ENCODE assay signal across 8 cellular contexts in the genomic region with DNA sequence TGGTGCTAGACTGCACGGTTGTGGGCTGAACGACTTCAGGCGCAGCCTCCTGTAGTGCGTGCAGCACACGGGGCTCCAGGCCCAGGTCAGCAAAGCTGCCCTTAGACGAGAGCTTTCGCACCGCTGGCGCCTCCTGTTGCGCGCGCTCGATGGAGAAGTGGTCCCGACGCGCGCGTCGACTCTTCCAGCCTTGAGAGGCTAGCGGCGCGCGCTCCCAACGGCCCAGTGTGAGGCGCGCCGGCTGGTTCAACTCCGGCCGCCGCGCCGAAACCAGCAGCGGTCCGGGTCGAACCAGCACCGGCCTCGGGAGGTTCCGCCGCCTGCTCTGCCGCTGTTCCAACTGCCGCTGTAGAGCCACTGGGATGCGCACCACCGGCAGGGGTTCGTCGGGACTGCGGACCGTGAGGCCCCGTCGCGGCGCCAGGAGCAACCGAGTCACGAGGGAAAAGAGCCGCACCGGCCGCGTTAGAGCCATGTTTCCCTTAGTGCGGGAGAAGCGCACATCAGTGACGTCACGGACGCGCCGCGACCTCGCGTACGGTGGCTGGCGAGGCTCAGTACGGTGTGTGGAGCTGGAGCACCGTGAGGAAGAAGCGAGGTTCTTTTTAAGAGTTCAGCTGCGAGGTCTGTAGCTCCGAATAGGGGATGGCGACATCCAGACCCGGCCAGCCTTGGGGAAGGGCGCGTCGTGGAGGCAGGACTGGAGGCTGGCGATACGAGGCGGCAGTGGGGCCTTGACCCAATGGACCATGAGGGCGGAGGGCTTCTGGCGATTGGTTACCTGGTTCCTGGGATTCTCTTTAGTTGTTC.
DNase-seq lines count a peak whose midpoint lies in the region; ATAC-seq and TF ChIP-seq lines count a peak whose summit lies in the region.

A gene with protein sequence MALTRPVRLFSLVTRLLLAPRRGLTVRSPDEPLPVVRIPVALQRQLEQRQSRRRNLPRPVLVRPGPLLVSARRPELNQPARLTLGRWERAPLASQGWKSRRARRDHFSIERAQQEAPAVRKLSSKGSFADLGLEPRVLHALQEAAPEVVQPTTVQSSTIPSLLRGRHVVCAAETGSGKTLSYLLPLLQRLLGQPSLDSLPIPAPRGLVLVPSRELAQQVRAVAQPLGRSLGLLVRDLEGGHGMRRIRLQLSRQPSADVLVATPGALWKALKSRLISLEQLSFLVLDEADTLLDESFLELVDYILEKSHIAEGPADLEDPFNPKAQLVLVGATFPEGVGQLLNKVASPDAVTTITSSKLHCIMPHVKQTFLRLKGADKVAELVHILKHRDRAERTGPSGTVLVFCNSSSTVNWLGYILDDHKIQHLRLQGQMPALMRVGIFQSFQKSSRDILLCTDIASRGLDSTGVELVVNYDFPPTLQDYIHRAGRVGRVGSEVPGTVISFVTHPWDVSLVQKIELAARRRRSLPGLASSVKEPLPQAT (minus strand): TSS at position 505 of the 810 bp plus-strand sequence. CDS start 30 bp downstream, at position 475.
A gene (plus strand): TSS at position 557 of the 810 bp plus-strand sequence. CDS start 14,740 bp downstream, outside the sequence.

- peak; percentile 89 for TF ChIP-seq POLR2A in NB4 (IDR thresholded peaks at IDR 0.05; ENCODE audit: extremely low read depth, insufficient read length)

- CTCF ChIA-PET in HEK293T (lab: Yijun Ruan, JAX): interaction anchor here (0.5 to 2.1 kb wide), 3 partner anchors 16 to 307 kb away, joined by 3 to 7 read pairs (median 5); no protein-coding TSS in a partner anchor

- DNase-seq in GM04503 (ENCODE audit: low read depth) (peak; percentile 53), HEK293T (ENCODE audit: extremely low spot score) (peak; percentile 91), NB4 (ENCODE audit: low read depth) (peak; percentile 97), globus pallidus (ENCODE audit: low spot score) (peak; percentile 83), nucleus accumbens (lab: John Stamatoyannopoulos, UW) (peak in 55 of 56 donors; percentile 25 to 96 (median 87)), superior temporal gyrus (ENCODE audit: extremely low spot score) (peak; percentile 97)
- DNase-seq in activated naive CD4-positive, alpha-beta T cell treated with anti-CD3 and anti-CD28 coated beads, Interleukin-2, amount 50 U/mL, for 16 hours: peak; percentile 93

- peak; percentile 94 for ATAC-seq in SK-N-SH treated with all-trans-retinoic acid at 6 μM for 48 hours

- POLR2A ChIA-PET in HEK293T (lab: Yijun Ruan, JAX): interaction anchor here (0.8 to 2.4 kb wide), 11 partner anchors 9 to 502 kb away, joined by 3 to 15 read pairs (median 6); a partner anchor contains a TSS

- peak within 1 kb of the TSS; percentile 95 for H3K4me3 ChIP-seq in NB4 (ENCODE audit: low read depth, low read length)

- no peak for TF ChIP-seq CTCF in NB4 (IDR thresholded peaks at IDR 0.05; ENCODE audit: low read depth, low read length)

TF ChIP-seq in HEK293T, 16 proteins besides CTCF, POLR2A, EP300 and RAD21:
- TF ChIP-seq TARDBP (IDR thresholded peaks at IDR 0.05) (no peak), FOXK2 (IDR thresholded peaks at IDR 0.05) (peak; percentile 84), L3MBTL2 (conservative IDR thresholded peaks at IDR 0.05) (peak; percentile 90), FOXM1 (IDR thresholded peaks at IDR 0.05; ENCODE audit: borderline replicate concordance) (no peak), NFRKB (IDR thresholded peaks at IDR 0.05) (peak; percentile 56; the same call in 1 of the 2 replicates)
TF ChIP-seq in HEK293T: peak in this region for 3.

TF ChIP-seq in SK-N-SH treated with all-trans-retinoic acid at 6 μM for 48 hours, 23 proteins besides CTCF, POLR2A, EP300 and RAD21:
- TF ChIP-seq, protein P1, sequence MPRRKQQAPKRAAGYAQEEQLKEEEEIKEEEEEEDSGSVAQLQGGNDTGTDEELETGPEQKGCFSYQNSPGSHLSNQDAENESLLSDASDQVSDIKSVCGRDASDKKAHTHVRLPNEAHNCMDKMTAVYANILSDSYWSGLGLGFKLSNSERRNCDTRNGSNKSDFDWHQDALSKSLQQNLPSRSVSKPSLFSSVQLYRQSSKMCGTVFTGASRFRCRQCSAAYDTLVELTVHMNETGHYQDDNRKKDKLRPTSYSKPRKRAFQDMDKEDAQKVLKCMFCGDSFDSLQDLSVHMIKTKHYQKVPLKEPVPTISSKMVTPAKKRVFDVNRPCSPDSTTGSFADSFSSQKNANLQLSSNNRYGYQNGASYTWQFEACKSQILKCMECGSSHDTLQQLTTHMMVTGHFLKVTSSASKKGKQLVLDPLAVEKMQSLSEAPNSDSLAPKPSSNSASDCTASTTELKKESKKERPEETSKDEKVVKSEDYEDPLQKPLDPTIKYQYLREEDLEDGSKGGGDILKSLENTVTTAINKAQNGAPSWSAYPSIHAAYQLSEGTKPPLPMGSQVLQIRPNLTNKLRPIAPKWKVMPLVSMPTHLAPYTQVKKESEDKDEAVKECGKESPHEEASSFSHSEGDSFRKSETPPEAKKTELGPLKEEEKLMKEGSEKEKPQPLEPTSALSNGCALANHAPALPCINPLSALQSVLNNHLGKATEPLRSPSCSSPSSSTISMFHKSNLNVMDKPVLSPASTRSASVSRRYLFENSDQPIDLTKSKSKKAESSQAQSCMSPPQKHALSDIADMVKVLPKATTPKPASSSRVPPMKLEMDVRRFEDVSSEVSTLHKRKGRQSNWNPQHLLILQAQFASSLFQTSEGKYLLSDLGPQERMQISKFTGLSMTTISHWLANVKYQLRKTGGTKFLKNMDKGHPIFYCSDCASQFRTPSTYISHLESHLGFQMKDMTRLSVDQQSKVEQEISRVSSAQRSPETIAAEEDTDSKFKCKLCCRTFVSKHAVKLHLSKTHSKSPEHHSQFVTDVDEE (CRISPR knock-in tag; IDR thresholded peaks at IDR 0.05): no peak
- TF ChIP-seq ZNF565 (CRISPR knock-in tag; conservative IDR thresholded peaks at IDR 0.05; ENCODE audit: low read depth) (no peak), ZFP30 (CRISPR knock-in tag; IDR thresholded peaks at IDR 0.05) (no peak), ZFP3 (CRISPR knock-in tag; IDR thresholded peaks at IDR 0.05) (no peak; the same call in 1 of the 2 replicates), ZNF8 (CRISPR knock-in tag; IDR thresholded peaks at IDR 0.05) (no peak)
- TF ChIP-seq, protein P2, sequence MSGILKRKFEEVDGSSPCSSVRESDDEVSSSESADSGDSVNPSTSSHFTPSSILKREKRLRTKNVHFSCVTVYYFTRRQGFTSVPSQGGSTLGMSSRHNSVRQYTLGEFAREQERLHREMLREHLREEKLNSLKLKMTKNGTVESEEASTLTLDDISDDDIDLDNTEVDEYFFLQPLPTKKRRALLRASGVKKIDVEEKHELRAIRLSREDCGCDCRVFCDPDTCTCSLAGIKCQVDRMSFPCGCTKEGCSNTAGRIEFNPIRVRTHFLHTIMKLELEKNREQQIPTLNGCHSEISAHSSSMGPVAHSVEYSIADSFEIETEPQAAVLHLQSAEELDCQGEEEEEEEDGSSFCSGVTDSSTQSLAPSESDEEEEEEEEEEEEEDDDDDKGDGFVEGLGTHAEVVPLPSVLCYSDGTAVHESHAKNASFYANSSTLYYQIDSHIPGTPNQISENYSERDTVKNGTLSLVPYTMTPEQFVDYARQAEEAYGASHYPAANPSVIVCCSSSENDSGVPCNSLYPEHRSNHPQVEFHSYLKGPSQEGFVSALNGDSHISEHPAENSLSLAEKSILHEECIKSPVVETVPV (CRISPR knock-in tag; IDR thresholded peaks at IDR 0.05): no peak
- TF ChIP-seq, protein P3, sequence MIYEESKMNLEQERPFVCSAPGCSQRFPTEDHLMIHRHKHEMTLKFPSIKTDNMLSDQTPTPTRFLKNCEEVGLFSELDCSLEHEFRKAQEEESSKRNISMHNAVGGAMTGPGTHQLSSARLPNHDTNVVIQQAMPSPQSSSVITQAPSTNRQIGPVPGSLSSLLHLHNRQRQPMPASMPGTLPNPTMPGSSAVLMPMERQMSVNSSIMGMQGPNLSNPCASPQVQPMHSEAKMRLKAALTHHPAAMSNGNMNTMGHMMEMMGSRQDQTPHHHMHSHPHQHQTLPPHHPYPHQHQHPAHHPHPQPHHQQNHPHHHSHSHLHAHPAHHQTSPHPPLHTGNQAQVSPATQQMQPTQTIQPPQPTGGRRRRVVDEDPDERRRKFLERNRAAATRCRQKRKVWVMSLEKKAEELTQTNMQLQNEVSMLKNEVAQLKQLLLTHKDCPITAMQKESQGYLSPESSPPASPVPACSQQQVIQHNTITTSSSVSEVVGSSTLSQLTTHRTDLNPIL (CRISPR knock-in tag; IDR thresholded peaks at IDR 0.05; ENCODE audit: low read depth): no peak

Comparison
In these comparisons a context has a peak if more than half of its experiments do, and no peak if none do; other contexts are left out.
1. Peak in every context shown above with its lines: DNase-seq, ATAC-seq and H3K4me3 ChIP-seq.